In the genomic region with DNA sequence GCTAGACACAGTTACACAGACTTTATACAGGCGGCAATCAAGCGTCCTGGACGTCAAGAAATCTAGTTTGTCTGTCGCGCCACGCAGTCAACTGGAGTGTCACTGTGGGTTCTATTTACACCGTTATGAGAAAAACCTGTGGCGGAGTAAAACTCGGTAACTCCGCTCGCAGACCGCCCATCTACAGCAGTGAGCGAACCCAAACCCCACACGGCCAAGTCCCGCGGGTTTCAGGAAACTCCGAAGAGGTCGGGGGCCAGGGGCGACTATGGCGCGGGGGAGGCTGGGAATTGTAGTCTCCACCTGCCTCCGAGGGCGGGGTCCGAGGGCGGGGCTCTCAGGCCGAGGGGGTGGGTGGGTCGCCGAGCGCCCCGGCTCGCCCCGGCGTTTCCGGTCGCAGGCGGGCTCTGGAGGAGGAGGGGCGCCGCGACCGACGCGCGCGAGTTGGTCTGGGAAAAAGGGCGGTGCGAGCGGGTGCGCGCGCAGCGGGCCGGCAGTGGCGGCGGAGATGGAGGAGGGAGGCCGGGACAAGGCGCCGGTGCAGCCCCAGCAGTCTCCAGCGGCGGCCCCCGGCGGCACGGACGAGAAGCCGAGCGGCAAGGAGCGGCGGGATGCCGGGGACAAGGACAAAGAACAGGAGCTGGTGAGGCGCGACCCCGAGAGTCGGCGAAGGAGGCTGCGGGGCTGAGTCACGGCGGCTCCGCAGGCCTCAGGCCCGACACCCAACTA, we compare ENCODE assay signal across 1 cellular context.
TF ChIP-seq lines count a peak whose summit lies in the region.

PSMD2 (plus strand) TSS at position 483 of the 729 bp plus-strand sequence; CDS start at position 509, 26 bp downstream.

TF ChIP-seq in HepG2, 621 proteins besides CTCF, POLR2A, EP300 and RAD21 (continued from another document and continues in another):
- TF ChIP-seq SNAPC4 (CRISPR knock-in tag; IDR thresholded peaks at IDR 0.05) (no peak), HNF4A (CRISPR knock-in tag; IDR thresholded peaks at IDR 0.05) (no peak), U2AF1 (optimal IDR thresholded peaks at IDR 0.05; ENCODE audit: low read depth, low read length) (no peak), KDM1A (CRISPR knock-in tag; IDR thresholded peaks at IDR 0.05) (no peak), HOXD1 (CRISPR knock-in tag; IDR thresholded peaks at IDR 0.05) (no peak; the same call in 1 of the 2 replicates), ZNF547 (CRISPR knock-in tag; IDR thresholded peaks at IDR 0.05) (no peak), GMEB2 (CRISPR knock-in tag; IDR thresholded peaks at IDR 0.05; ENCODE audit: low read depth) (peak; percentile 49), ASH2L (IDR thresholded peaks at IDR 0.05; ENCODE audit: insufficient read length, low read depth, low read length) (peak; percentile 63), HOXA5 (CRISPR knock-in tag; IDR thresholded peaks at IDR 0.05) (0 out of 2 replicates have a peak, but pooled peaks have one; percentile 66), ZNF446 (CRISPR knock-in tag; IDR thresholded peaks at IDR 0.05) (peak; percentile 42; the same call in 1 of the 2 replicates), HDAC1 (CRISPR knock-in tag; IDR thresholded peaks at IDR 0.05) (peak; percentile 72), ZNF605 (CRISPR knock-in tag; IDR thresholded peaks at IDR 0.05) (peak; percentile 45; the same call in 1 of the 2 replicates), ZHX1 (CRISPR knock-in tag; IDR thresholded peaks at IDR 0.05; ENCODE audit: low read depth) (no peak), SYNCRIP (IDR thresholded peaks at IDR 0.05; ENCODE audit: insufficient read depth, low read depth, low read length) (no peak), SP1 (IDR thresholded peaks at IDR 0.05) (no peak), SP1 (CRISPR knock-in tag; IDR thresholded peaks at IDR 0.05) (peak; percentile 71), ZNF737 (CRISPR knock-in tag; IDR thresholded peaks at IDR 0.05; ENCODE audit: borderline replicate concordance) (no peak), SNAI1 (CRISPR knock-in tag; IDR thresholded peaks at IDR 0.05; ENCODE audit: borderline replicate concordance) (no peak), HNF4G (IDR thresholded peaks at IDR 0.05; ENCODE audit: borderline replicate concordance, low read depth, low read length) (no peak), HNF4G (CRISPR knock-in tag; IDR thresholded peaks at IDR 0.05; ENCODE audit: borderline replicate concordance, low read depth) (no peak), TOPORS (CRISPR knock-in tag; IDR thresholded peaks at IDR 0.05) (no peak; the same call in 1 of the 2 replicates), ELF3 (CRISPR knock-in tag; IDR thresholded peaks at IDR 0.05) (peak; percentile 59), NFIC (IDR thresholded peaks at IDR 0.05; ENCODE audit: low read length) (no peak), IKZF1 (IDR thresholded peaks at IDR 0.05) (no peak), ZNF343 (CRISPR knock-in tag; IDR thresholded peaks at IDR 0.05) (no peak), MTA1 (CRISPR knock-in tag; IDR thresholded peaks at IDR 0.05; ENCODE audit: borderline replicate concordance) (no peak), SP140L (CRISPR knock-in tag; IDR thresholded peaks at IDR 0.05; ENCODE audit: borderline replicate concordance) (no peak), ZNF510 (CRISPR knock-in tag; IDR thresholded peaks at IDR 0.05; ENCODE audit: low read depth) (no peak), KLF6 (CRISPR knock-in tag; IDR thresholded peaks at IDR 0.05) (no peak), ZNF589 (CRISPR knock-in tag; conservative IDR thresholded peaks at IDR 0.05) (no peak), SIN3A (IDR thresholded peaks at IDR 0.05; ENCODE audit: borderline replicate concordance, low read depth, low read length) (peak; percentile 62; the same call in 1 of the 2 replicates), SPEN (CRISPR knock-in tag; IDR thresholded peaks at IDR 0.05; ENCODE audit: low read depth) (peak; percentile 90), MXI1 (IDR thresholded peaks at IDR 0.05; ENCODE audit: borderline replicate concordance, low read depth, low read length) (no peak; the same call in 2 of the 3 replicates), JUN (CRISPR knock-in tag; IDR thresholded peaks at IDR 0.05) (no peak), FLYWCH1 (CRISPR knock-in tag; IDR thresholded peaks at IDR 0.05) (no peak), NAIF1 (CRISPR knock-in tag; IDR thresholded peaks at IDR 0.05; ENCODE audit: borderline replicate concordance) (peak; percentile 52; the same call in 1 of the 2 replicates), CHD4 (IDR thresholded peaks at IDR 0.05; ENCODE audit: borderline replicate concordance, low read length) (no peak), ZBTB7B (CRISPR knock-in tag; IDR thresholded peaks at IDR 0.05) (peak; percentile 23; the same call in 1 of the 2 replicates), SP4 (CRISPR knock-in tag; IDR thresholded peaks at IDR 0.05) (peak; percentile 63), ARID2 (CRISPR knock-in tag; IDR thresholded peaks at IDR 0.05; ENCODE audit: borderline replicate concordance) (no peak), SRY (CRISPR knock-in tag; IDR thresholded peaks at IDR 0.05) (peak; percentile 41; the same call in 1 of the 2 replicates), MAF1 (CRISPR knock-in tag; IDR thresholded peaks at IDR 0.05; ENCODE audit: borderline replicate concordance) (0 out of 2 replicates have a peak, but pooled peaks have one; percentile 38)
- TF ChIP-seq, protein P1, sequence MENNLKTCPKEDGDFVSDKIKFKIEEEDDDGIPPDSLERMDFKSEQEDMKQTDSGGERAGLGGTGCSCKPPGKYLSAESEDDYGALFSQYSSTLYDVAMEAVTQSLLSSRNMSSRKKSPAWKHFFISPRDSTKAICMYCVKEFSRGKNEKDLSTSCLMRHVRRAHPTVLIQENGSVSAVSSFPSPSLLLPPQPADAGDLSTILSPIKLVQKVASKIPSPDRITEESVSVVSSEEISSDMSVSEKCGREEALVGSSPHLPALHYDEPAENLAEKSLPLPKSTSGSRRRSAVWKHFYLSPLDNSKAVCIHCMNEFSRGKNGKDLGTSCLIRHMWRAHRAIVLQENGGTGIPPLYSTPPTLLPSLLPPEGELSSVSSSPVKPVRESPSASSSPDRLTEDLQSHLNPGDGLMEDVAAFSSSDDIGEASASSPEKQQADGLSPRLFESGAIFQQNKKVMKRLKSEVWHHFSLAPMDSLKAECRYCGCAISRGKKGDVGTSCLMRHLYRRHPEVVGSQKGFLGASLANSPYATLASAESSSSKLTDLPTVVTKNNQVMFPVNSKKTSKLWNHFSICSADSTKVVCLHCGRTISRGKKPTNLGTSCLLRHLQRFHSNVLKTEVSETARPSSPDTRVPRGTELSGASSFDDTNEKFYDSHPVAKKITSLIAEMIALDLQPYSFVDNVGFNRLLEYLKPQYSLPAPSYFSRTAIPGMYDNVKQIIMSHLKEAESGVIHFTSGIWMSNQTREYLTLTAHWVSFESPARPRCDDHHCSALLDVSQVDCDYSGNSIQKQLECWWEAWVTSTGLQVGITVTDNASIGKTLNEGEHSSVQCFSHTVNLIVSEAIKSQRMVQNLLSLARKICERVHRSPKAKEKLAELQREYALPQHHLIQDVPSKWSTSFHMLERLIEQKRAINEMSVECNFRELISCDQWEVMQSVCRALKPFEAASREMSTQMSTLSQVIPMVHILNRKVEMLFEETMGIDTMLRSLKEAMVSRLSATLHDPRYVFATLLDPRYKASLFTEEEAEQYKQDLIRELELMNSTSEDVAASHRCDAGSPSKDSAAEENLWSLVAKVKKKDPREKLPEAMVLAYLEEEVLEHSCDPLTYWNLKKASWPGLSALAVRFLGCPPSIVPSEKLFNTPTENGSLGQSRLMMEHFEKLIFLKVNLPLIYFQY (CRISPR knock-in tag; IDR thresholded peaks at IDR 0.05; ENCODE audit: borderline replicate concordance), result peak; percentile 60; the same call in 1 of the 2 replicates
- TF ChIP-seq, protein P2, sequence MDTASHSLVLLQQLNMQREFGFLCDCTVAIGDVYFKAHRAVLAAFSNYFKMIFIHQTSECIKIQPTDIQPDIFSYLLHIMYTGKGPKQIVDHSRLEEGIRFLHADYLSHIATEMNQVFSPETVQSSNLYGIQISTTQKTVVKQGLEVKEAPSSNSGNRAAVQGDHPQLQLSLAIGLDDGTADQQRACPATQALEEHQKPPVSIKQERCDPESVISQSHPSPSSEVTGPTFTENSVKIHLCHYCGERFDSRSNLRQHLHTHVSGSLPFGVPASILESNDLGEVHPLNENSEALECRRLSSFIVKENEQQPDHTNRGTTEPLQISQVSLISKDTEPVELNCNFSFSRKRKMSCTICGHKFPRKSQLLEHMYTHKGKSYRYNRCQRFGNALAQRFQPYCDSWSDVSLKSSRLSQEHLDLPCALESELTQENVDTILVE (CRISPR knock-in tag; IDR thresholded peaks at IDR 0.05), result peak; percentile 72
- TF ChIP-seq, protein P3, sequence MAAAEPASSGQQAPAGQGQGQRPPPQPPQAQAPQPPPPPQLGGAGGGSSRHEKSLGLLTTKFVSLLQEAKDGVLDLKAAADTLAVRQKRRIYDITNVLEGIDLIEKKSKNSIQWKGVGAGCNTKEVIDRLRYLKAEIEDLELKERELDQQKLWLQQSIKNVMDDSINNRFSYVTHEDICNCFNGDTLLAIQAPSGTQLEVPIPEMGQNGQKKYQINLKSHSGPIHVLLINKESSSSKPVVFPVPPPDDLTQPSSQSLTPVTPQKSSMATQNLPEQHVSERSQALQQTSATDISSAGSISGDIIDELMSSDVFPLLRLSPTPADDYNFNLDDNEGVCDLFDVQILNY (CRISPR knock-in tag; conservative IDR thresholded peaks at IDR 0.05), result no peak; the same call in 1 of the 2 replicates
- TF ChIP-seq, protein P4, sequence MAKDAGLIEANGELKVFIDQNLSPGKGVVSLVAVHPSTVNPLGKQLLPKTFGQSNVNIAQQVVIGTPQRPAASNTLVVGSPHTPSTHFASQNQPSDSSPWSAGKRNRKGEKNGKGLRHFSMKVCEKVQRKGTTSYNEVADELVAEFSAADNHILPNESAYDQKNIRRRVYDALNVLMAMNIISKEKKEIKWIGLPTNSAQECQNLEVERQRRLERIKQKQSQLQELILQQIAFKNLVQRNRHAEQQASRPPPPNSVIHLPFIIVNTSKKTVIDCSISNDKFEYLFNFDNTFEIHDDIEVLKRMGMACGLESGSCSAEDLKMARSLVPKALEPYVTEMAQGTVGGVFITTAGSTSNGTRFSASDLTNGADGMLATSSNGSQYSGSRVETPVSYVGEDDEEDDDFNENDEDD (CRISPR knock-in tag; IDR thresholded peaks at IDR 0.05; ENCODE audit: borderline replicate concordance), result peak; percentile 70; the same call in 1 of the 2 replicates
